15 cellular contexts compared by ENCODE assay signal in genomic region chr20:53613748-53614147, GRCh38. TPM values are rescaled to one million over a fixed set of nuclear protein-coding genes. Genes with fewer than 3 reads are reported as not detected.
A peak's percentile ranks its signal among the peaks of the same experiment; 100 is the strongest.
DNase-seq lines count a peak whose midpoint lies in the region; ATAC-seq and TF ChIP-seq lines count a peak whose summit lies in the region.
"Had no signal": no experiment of that assay in that cellular context is flagged by ENCODE, and none has a peak within 500 bp of the region (broad histone marks: within the 10 kb centered on the region; RNA-seq: fewer than 3 reads in every experiment).

No MANE protein-coding gene starts in this region.

- H3K4me1 ChIP-seq in KMS-11 (ENCODE audit: low read depth, poor library complexity, severe bottlenecking) (peaks cover 57% of the 10 kb centered on the region), parathyroid adenoma (peaks cover 18% of the 10 kb centered on the region)

- H3K36me3 ChIP-seq in KMS-11 (ENCODE audit: insufficient read depth) (no peaks in the 10 kb centered on the region), parathyroid adenoma (ENCODE audit: control insufficient read depth, insufficient read depth, low read length) (no peaks in the 10 kb centered on the region)
- H3K36me3 ChIP-seq: brain microvascular endothelial cell had no signal

- H3K36me3 Mint-ChIP-seq in chondrocyte (ENCODE audit: low read depth) (no peaks in the 10 kb centered on the region), glutamatergic neuron (ENCODE audit: unreplicated experiment) (no peaks in the 10 kb centered on the region)
- H3K36me3 Mint-ChIP-seq: CD14-positive monocyte had no signal

- H3K9me3 ChIP-seq in parathyroid adenoma (ENCODE audit: control insufficient read depth, low read length): no peaks in the 10 kb centered on the region
- H3K9me3 ChIP-seq: testis had no signal

- H3K4me2 ChIP-seq in KMS-11 (no peak overlapping the region), parathyroid adenoma (ENCODE audit: low read length) (no peak overlapping the region)

- peak; percentile 58 for DNase-seq in EH (ENCODE audit: low read depth)
- DNase-seq in chondrocyte (ENCODE audit: low spot score): no peak
- no peak for DNase-seq in germinal center (ENCODE audit: low spot score)
- DNase-seq in glutamatergic neuron: no peak
- DNase-seq: brain microvascular endothelial cell; DND-41; MV-4-11; NCI-H2081; SHP77; stimulated activated CD4-positive, alpha-beta T cell treated with anti-CD3 and anti-CD28 coated beads, Interleukin-15, amount 100 ng/mL, for 24 hours had no signal

- TF ChIP-seq CTCF in KMS-11 (conservative IDR thresholded peaks at IDR 0.05; ENCODE audit: low read depth, low read length) (no peak), chondrocyte (IDR thresholded peaks at IDR 0.05) (no peak), parathyroid adenoma (IDR thresholded peaks at IDR 0.05) (no peak), glutamatergic neuron (IDR thresholded peaks at IDR 0.05; ENCODE audit: partially characterized antibody, unreplicated experiment) (no peak)

- H3K27ac Mint-ChIP-seq in chondrocyte (ENCODE audit: unreplicated experiment): peak overlapping the region; percentile 64
- no peak overlapping the region for H3K27ac Mint-ChIP-seq in glutamatergic neuron (ENCODE audit: unreplicated experiment)
- H3K27ac Mint-ChIP-seq: CD14-positive monocyte had no signal

- H3K9me3 Mint-ChIP-seq in chondrocyte (ENCODE audit: low read depth) (no peaks in the 10 kb centered on the region), glutamatergic neuron (ENCODE audit: unreplicated experiment) (no peaks in the 10 kb centered on the region)
- H3K9me3 Mint-ChIP-seq: CD14-positive monocyte had no signal

- H3K27me3 Mint-ChIP-seq in chondrocyte (ENCODE audit: low read depth): no peaks in the 10 kb centered on the region
- H3K27me3 Mint-ChIP-seq in glutamatergic neuron (ENCODE audit: unreplicated experiment): no peaks in the 10 kb centered on the region

- no peaks in the 10 kb centered on the region for H3K27me3 ChIP-seq in KMS-11 (ENCODE audit: insufficient read depth, low read depth)
- H3K27me3 ChIP-seq in parathyroid adenoma (ENCODE audit: control insufficient read depth, insufficient read depth, low read length): no peaks in the 10 kb centered on the region
- H3K27me3 ChIP-seq: brain microvascular endothelial cell, testis had no signal

- H4K20me1 ChIP-seq in KMS-11 (ENCODE audit: insufficient read depth): no peaks in the 10 kb centered on the region

- H3K4me3 ChIP-seq in KMS-11 (IDR thresholded peaks at IDR 0.05; ENCODE audit: insufficient read depth, low read depth, low read length) (no peak overlapping the region), parathyroid adenoma (ENCODE audit: low read depth, low read length) (no peak overlapping the region)
- H3K4me3 ChIP-seq: testis had no signal

- no peak overlapping the region for H2AFZ ChIP-seq in KMS-11 (ENCODE audit: low read depth)
- peak overlapping the region; percentile 81 for H2AFZ ChIP-seq in parathyroid adenoma

- H3K9ac ChIP-seq in KMS-11: no peak overlapping the region
- H3K9ac ChIP-seq in parathyroid adenoma: no peak overlapping the region

- peak overlapping the region; percentile 32; the same call in 1 of the 2 replicates for H3K27ac ChIP-seq in KMS-11
- no peak overlapping the region for H3K27ac ChIP-seq in parathyroid adenoma
- H3K27ac ChIP-seq: brain microvascular endothelial cell, testis had no signal

- H3K79me2 ChIP-seq in KMS-11 (ENCODE audit: insufficient read depth, low read depth) (peaks cover under 1% of the 10 kb centered on the region; the same call in 1 of the 2 replicates), parathyroid adenoma (no peaks in the 10 kb centered on the region)

- H3K4me1 Mint-ChIP-seq in chondrocyte (ENCODE audit: low read depth): peaks cover 40% of the 10 kb centered on the region
- H3K4me1 Mint-ChIP-seq in glutamatergic neuron (ENCODE audit: low read depth, unreplicated experiment): peaks cover 11% of the 10 kb centered on the region

- no peak for ATAC-seq in GM21367 (IDR thresholded peaks at IDR 0.05; ENCODE audit: unreplicated experiment)

- H3K4me3 Mint-ChIP-seq in chondrocyte (ENCODE audit: unreplicated experiment) (no peak overlapping the region), glutamatergic neuron (ENCODE audit: unreplicated experiment) (no peak overlapping the region)
- H3K4me3 Mint-ChIP-seq: CD14-positive monocyte had no signal

RNA-seq across cellular contexts. Expression of gene ZNF217, which starts 20.1 kb away (rescaled TPM):
- total RNA-seq in chondrocyte (26.9 to 28.7 TPM (median 27.0 TPM) in 3 replicates), glutamatergic neuron (ENCODE audit: unreplicated experiment) (64.7 TPM)
